ENCODE assay signal across 21 cellular contexts in genomic region chr1:192342842-192343241, GRCh38. TPM values are rescaled to one million over a fixed set of nuclear protein-coding genes. Genes with fewer than 3 reads are reported as not detected.
A peak's percentile ranks its signal among the peaks of the same experiment; 100 is the strongest.
DNase-seq lines count a peak whose midpoint lies in the region; ATAC-seq, FAIRE-seq and TF ChIP-seq lines count a peak whose summit lies in the region.
"Had no signal": no experiment of that assay in that cellular context is flagged by ENCODE, and none has a peak within 500 bp of the region (broad histone marks: within the 10 kb centered on the region; RNA-seq: fewer than 3 reads in every experiment).

No MANE protein-coding gene starts in this region.

- no peaks in the 10 kb centered on the region for H3K9me3 ChIP-seq in OCI-LY3 (ENCODE audit: insufficient read depth, low read length)
- H3K9me3 ChIP-seq: MG63 had no signal

- DNase-seq in H54 (ENCODE audit: insufficient read length, low spot score): no peak
- peak; percentile 9 for DNase-seq in foreskin melanocyte
- DNase-seq in HUDEP-2 (lab: John Stamatoyannopoulos, UW; ENCODE audit: unreplicated experiment in 76 of 76): no peak
- no peak for DNase-seq in activated CD4-positive, CD25-positive, alpha-beta regulatory T cell (lab: John Stamatoyannopoulos, UW)
- DNase-seq in mesothelial cell of epicardium (ENCODE audit: low spot score in 2 of 2, unreplicated experiment in 2 of 2): no peak
- DNase-seq: DMS 273 treated with DMSO at 0.1 percent for 48 hours, DND-41, Karpas-422, MG63, NCI-H1105, NCI-H2081, NCI-H510A, NCI-H748 treated with DMSO at 0.1 percent for 48 hours, SIG-M5, T-helper 17 cell had no signal

- H3K4me3 ChIP-seq in OCI-LY3 (ENCODE audit: low read length): no peak overlapping the region
- H3K4me3 ChIP-seq: MG63 had no signal

- no peak for ATAC-seq in HG02981 (IDR thresholded peaks at IDR 0.05; ENCODE audit: unreplicated experiment)
- ATAC-seq: HCT116, T-helper 17 cell had no signal

- H3K9ac ChIP-seq in OCI-LY3 (ENCODE audit: low read length): no peak overlapping the region

- peak; percentile 23 for FAIRE-seq in H54 (lab: Jason Lieb, UNC)

- H3K27ac ChIP-seq in OCI-LY3 (ENCODE audit: low read length): no peak overlapping the region
- H3K27ac ChIP-seq: RWPE1 had no signal

- no peaks in the 10 kb centered on the region for H3K36me3 ChIP-seq in OCI-LY3 (replicated peaks; ENCODE audit: low read depth, low read length)
- H3K36me3 ChIP-seq: MG63 had no signal

- H3K36me3 Mint-ChIP-seq in mesothelial cell of epicardium: no peaks in the 10 kb centered on the region

- H3K9me3 Mint-ChIP-seq in mesothelial cell of epicardium: peaks cover 7% of the 10 kb centered on the region

- peak overlapping the region; percentile 34 for H3K4me2 ChIP-seq in OCI-LY3 (ENCODE audit: low read length)

- no peaks in the 10 kb centered on the region for H4K20me1 ChIP-seq in OCI-LY3 (ENCODE audit: insufficient read depth, low read length)

- TF ChIP-seq CTCF in OCI-LY3 (IDR thresholded peaks at IDR 0.05; ENCODE audit: low read depth, low read length): no peak
- no peak for TF ChIP-seq CTCF in mesothelial cell of epicardium (IDR thresholded peaks at IDR 0.05; ENCODE audit: unreplicated experiment)

- H3K79me2 ChIP-seq in OCI-LY3 (ENCODE audit: low read length): no peaks in the 10 kb centered on the region

- no peak for TF ChIP-seq POLR2A in H54 (IDR thresholded peaks at IDR 0.05; ENCODE audit: low read depth, low read length)

- peak overlapping the region; percentile 17; the same call in 1 of the 2 replicates for H2AFZ ChIP-seq in OCI-LY3 (ENCODE audit: low read depth, low read length)

- H3K27me3 Mint-ChIP-seq in mesothelial cell of epicardium (ENCODE audit: low read depth): peaks cover 5% of the 10 kb centered on the region
- H3K27me3 Mint-ChIP-seq: B cell, T-helper 17 cell had no signal

- no peak overlapping the region for H3K27ac Mint-ChIP-seq in mesothelial cell of epicardium
- H3K27ac Mint-ChIP-seq: B cell, T-helper 17 cell had no signal

- H3K4me1 Mint-ChIP-seq in mesothelial cell of epicardium: no peaks in the 10 kb centered on the region
- H3K4me1 Mint-ChIP-seq: B cell had no signal

- no peaks in the 10 kb centered on the region for H3K27me3 ChIP-seq in OCI-LY3 (ENCODE audit: low read depth, low read length)
- H3K27me3 ChIP-seq: MG63 had no signal

- 0 out of 2 replicates have a peak, but pooled peaks cover 3% of the 10 kb centered on the region for H3K4me1 ChIP-seq in OCI-LY3 (ENCODE audit: low read length)

- no peak overlapping the region for H3K4me3 Mint-ChIP-seq in mesothelial cell of epicardium
- H3K4me3 Mint-ChIP-seq: B cell, T-helper 17 cell had no signal

RNA-seq across cellular contexts. Expression of gene RGS21, which starts 26.1 kb away (rescaled TPM):
- not detected in 3 replicates for total RNA-seq in mesothelial cell of epicardium
- total RNA-seq: B cell, G401, T-helper 17 cell had no signal
